Comparison of ENCODE assay signal across 1 cellular context in the genomic region with DNA sequence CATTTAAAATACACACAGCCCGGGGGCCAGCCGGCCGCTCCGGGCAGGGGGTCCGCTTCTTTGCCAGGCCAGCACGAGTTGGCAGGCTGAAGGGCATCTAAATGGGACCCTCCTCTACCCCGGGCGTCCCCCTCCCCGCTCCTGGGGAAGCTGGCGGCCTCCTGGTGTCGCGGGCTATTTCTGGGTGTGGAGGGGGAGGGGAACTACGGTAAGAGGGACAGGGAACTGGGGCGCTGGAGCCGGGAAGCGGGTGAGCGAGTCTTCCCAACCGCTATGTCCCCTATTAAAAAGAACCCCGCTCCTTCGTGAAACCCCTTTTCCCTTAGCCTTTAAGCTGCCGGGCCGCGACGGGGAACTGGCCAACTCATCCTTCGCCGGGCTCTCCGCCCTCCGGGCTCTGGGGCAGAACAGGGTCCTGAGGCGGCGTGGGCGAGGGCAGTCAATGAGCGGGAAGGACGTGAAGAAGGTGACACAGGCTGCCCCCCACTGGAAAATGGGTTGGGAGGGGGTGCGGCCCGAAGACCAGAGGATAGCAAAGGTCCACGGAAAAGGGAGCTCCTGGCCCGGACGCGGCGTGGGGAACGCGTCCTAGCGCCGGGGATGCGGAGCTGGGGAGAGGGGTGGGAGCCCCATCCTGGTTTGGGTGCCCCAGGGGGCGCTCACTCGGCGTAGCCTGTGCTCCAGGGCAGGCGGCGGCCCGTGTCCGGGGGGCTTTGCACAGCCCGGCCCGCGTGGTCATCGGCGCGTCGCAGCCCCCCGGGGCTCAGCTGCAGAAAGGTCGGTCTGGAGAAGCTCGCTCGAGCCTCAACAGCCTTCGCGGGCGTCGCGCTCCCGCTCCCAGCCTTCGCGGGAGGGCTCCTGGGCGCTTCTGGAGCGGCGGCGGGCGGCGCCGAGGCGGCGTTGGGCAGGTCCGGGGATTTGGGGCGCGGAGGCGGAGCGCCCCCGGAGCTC.
TF ChIP-seq lines count a peak whose summit lies in the region.

No MANE protein-coding gene starts in this region.

TF ChIP-seq in IMR-90, 13 proteins besides CTCF, POLR2A, EP300 and RAD21:
- TF ChIP-seq CHD1 (IDR thresholded peaks at IDR 0.05; ENCODE audit: low read depth, low read length) (no peak), MAZ (IDR thresholded peaks at IDR 0.05; ENCODE audit: borderline replicate concordance, low read depth, low read length) (no peak), CEBPB (IDR thresholded peaks at IDR 0.05; ENCODE audit: low read depth, low read length) (no peak), RCOR1 (IDR thresholded peaks at IDR 0.05; ENCODE audit: insufficient replicate concordance, low read length) (no peak), NFE2L2 (IDR thresholded peaks at IDR 0.05; ENCODE audit: low read depth, low read length) (no peak), RFX5 (IDR thresholded peaks at IDR 0.05; ENCODE audit: low read depth, low read length) (no peak), MAFK (IDR thresholded peaks at IDR 0.05; ENCODE audit: low read depth, low read length) (no peak), FOS (IDR thresholded peaks at IDR 0.05; ENCODE audit: low read depth, low read length) (no peak), BHLHE40 (IDR thresholded peaks at IDR 0.05; ENCODE audit: low read depth, low read length) (no peak), SMC3 (IDR thresholded peaks at IDR 0.05; ENCODE audit: low read depth, low read length) (no peak), MXI1 (IDR thresholded peaks at IDR 0.05; ENCODE audit: borderline replicate concordance, low read depth, low read length) (no peak)
- TF ChIP-seq, protein P1, sequence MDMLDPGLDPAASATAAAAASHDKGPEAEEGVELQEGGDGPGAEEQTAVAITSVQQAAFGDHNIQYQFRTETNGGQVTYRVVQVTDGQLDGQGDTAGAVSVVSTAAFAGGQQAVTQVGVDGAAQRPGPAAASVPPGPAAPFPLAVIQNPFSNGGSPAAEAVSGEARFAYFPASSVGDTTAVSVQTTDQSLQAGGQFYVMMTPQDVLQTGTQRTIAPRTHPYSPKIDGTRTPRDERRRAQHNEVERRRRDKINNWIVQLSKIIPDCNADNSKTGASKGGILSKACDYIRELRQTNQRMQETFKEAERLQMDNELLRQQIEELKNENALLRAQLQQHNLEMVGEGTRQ (IDR thresholded peaks at IDR 0.05; ENCODE audit: low read depth, low read length): no peak
- TF ChIP-seq, protein P2, sequence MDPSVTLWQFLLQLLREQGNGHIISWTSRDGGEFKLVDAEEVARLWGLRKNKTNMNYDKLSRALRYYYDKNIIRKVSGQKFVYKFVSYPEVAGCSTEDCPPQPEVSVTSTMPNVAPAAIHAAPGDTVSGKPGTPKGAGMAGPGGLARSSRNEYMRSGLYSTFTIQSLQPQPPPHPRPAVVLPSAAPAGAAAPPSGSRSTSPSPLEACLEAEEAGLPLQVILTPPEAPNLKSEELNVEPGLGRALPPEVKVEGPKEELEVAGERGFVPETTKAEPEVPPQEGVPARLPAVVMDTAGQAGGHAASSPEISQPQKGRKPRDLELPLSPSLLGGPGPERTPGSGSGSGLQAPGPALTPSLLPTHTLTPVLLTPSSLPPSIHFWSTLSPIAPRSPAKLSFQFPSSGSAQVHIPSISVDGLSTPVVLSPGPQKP (IDR thresholded peaks at IDR 0.05; ENCODE audit: borderline replicate concordance, low read depth, low read length): no peak
